In the genomic region with DNA sequence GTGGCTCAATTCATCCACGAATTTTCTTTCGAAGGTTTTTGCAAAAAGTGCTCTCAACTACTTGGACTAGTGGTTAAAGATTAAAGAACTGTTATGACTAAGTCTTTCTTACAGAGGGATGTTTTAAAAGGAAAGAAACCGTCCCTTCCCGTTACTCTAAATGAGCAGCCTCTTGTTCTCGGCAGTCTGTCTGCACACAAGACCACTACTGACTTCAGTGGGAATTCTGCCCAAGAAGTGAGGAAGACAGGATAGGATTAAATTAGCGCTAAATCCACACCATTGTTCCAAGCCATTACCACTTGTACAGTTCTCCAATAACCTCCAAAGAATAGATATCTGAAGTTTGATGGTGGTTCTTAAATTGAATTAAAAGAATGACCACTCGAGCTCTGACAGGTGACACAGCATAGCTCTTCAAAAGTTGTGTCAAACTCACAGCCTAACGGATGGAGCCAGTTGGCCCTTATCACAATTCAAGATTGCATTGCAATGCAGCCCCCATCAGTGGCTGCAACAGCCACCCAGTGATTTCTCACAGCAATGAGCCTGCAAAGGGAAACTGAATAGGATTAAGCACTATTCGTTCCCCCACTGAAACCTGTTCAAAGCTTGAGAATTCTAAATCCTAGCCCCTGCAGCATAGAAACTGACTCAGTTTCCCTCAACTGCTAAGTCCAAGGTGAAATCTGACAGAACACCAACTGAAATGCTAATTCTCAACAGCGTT, we compare ENCODE assay signal across 8 cellular contexts. TPM values are rescaled to one million over a fixed set of nuclear protein-coding genes. Genes with fewer than 3 reads are reported as not detected.
DNase-seq lines count a peak whose midpoint lies in the region; ATAC-seq, FAIRE-seq and TF ChIP-seq lines count a peak whose summit lies in the region.

No MANE protein-coding gene starts in this region.

- no peak for FAIRE-seq in urothelium cell line (lab: Jason Lieb, UNC)

- peak overlapping the region; percentile 23 to 85 (median 48) for H3K27ac Mint-ChIP-seq in brain
- H3K27ac Mint-ChIP-seq in mesothelial cell of epicardium: peak overlapping the region; percentile 37

- peak overlapping the region; percentile 86 to 92 (median 90) for H3K4me3 Mint-ChIP-seq in brain
- peak overlapping the region; percentile 82 for H3K4me3 Mint-ChIP-seq in mesothelial cell of epicardium

- H3K9me3 Mint-ChIP-seq in brain (peaks cover 6 to 18% (median 7%) of the 10 kb centered on the region in 5 experiments), mesothelial cell of epicardium (peaks cover 15% of the 10 kb centered on the region)

- peak; percentile 22 for ATAC-seq in HG03571 (IDR thresholded peaks at IDR 0.05; ENCODE audit: unreplicated experiment)

- peaks cover 22% of the 10 kb centered on the region for H3K36me3 Mint-ChIP-seq in brain
- peaks cover 6% of the 10 kb centered on the region for H3K36me3 Mint-ChIP-seq in mesothelial cell of epicardium

- DNase-seq in ELR (ENCODE audit: low read depth) (peak; percentile 53), mesothelial cell of epicardium (ENCODE audit: low spot score in 2 of 2, unreplicated experiment in 2 of 2) (no peak), SK-N-DZ (ENCODE audit: low spot score) (no peak), urothelium cell line (ENCODE audit: low spot score) (no peak), NCI-H128 (lab: John Stamatoyannopoulos, UW; ENCODE audit: unreplicated experiment) (no peak)
- no peak for DNase-seq in stimulated activated CD4-positive, alpha-beta T cell treated with anti-CD3 and anti-CD28 coated beads, Interleukin-15, amount 100 ng/mL, for 24 hours

- TF ChIP-seq CTCF in brain (conservative IDR thresholded peaks at IDR 0.05) (no peak), mesothelial cell of epicardium (IDR thresholded peaks at IDR 0.05; ENCODE audit: unreplicated experiment) (no peak)

- H3K27me3 Mint-ChIP-seq in brain (peaks cover 16% of the 10 kb centered on the region), mesothelial cell of epicardium (ENCODE audit: low read depth) (peaks cover 14% of the 10 kb centered on the region)

- H3K4me1 Mint-ChIP-seq in brain: peaks cover 45% of the 10 kb centered on the region
- H3K4me1 Mint-ChIP-seq in mesothelial cell of epicardium: peaks cover 23% of the 10 kb centered on the region

RNA-seq across cellular contexts. Expression of gene EPB41L2, which starts 1.8 kb away (rescaled TPM):
- 41.4 TPM for polyA plus RNA-seq in brain (ENCODE audit: insufficient read depth, low read depth, low replicate concordance)
- total RNA-seq in mesothelial cell of epicardium: 62.8 to 67.6 TPM (median 66.3 TPM) in 3 replicates
- 13.6 and 15.4 TPM in 2 replicates for polyA plus RNA-seq in SK-N-DZ (2014; cell fraction: cytosol; rRNA removed)
- 45.1 and 84.9 TPM in 2 replicates for polyA plus RNA-seq in SK-N-DZ (2014; cell fraction: nucleus; rRNA removed)
